Comparison of ENCODE assay signal across 8 cellular contexts in genomic region chr20:44582321-44583025, GRCh38. TPM values are rescaled to one million over a fixed set of nuclear protein-coding genes. Genes with fewer than 3 reads are reported as not detected.
A peak's percentile ranks its signal among the peaks of the same experiment; 100 is the strongest.
DNase-seq lines count a peak whose midpoint lies in the region; ATAC-seq, FAIRE-seq and TF ChIP-seq lines count a peak whose summit lies in the region.

TSS of gene PKIG (plus strand) at chr20:44582579. CDS start at chr20:44614557, 31,978 bp downstream.

- CTCF ChIA-PET in GM12878 (lab: Yijun Ruan, JAX), result interaction anchor here (0.9 to 2.3 kb wide), 13 partner anchors 9 to 198 kb away, joined by 3 to 16 read pairs (median 4); no protein-coding TSS in a partner anchor

- no peaks in the 10 kb centered on the region for H3K9me3 Mint-ChIP-seq in IgD-negative memory B cell

- TF ChIP-seq POLR2A in GM12878 (IDR thresholded peaks at IDR 0.05; ENCODE audit: low read depth, low read length) (no peak), testis (IDR thresholded peaks at IDR 0.05) (no peak)

- no peak for TF ChIP-seq CTCF in GM12878 (IDR thresholded peaks at IDR 0.05 in 2 of 3, conservative IDR thresholded peaks at IDR 0.05 in 1 of 3; ENCODE audit: control insufficient read depth in 2 of 3, extremely low read depth in 1 of 3, insufficient read depth in 1 of 3, low read depth in 3 of 3, low read length in 3 of 3)
- no peak for TF ChIP-seq CTCF in testis (IDR thresholded peaks at IDR 0.05)

- in situ Hi-C loops in GM12878 (cut with MboI), result no loop called here

- no peaks in the 10 kb centered on the region for H4K20me1 ChIP-seq in GM12878 (ENCODE audit: control insufficient read depth, insufficient read depth)

- H3K9ac ChIP-seq in GM12878 (ENCODE audit: control insufficient read depth, insufficient read depth, low read length), result peak within 1 kb of the TSS; percentile 58

- TF ChIP-seq EP300 in GM12878 (IDR thresholded peaks at IDR 0.05; ENCODE audit: borderline replicate concordance in 1 of 2, control insufficient read depth in 1 of 2, low read depth in 2 of 2, low read length in 2 of 2), result 0 out of 4 replicates have a peak, but pooled peaks of 1 of the 2 experiments have one; percentile 6

- BruUV-seq in GM12878 (replicated peaks; lab: Mats Ljungman, UMichigan), result TSS peak; percentile 64

- ATAC-seq in GM12878, result peak; percentile 8
- ATAC-seq in left colon, result no peak
- ATAC-seq in HG03439 (IDR thresholded peaks at IDR 0.05; ENCODE audit: unreplicated experiment), result no peak
- no peak for ATAC-seq in GM21515 (IDR thresholded peaks at IDR 0.05; ENCODE audit: unreplicated experiment)

- H3K9me3 ChIP-seq in GM12878 (replicated peaks; ENCODE audit: control insufficient read depth, insufficient read depth, low read length) (no peaks in the 10 kb centered on the region), testis (no peaks in the 10 kb centered on the region)

- SMC1A ChIA-PET in GM12878 (lab: Charles Lee; ENCODE audit: uncharacterized antibody, unreplicated experiment), result interaction anchor here (0.8 to 5.9 kb wide), 18 partner anchors 9 to 101 kb away, joined by 3 to 38 read pairs (median 6); partner anchors contain the start of gene SERINC3

- H2AFZ ChIP-seq in GM12878 (ENCODE audit: control insufficient read depth, low read depth, low read length), result peak within 1 kb of the TSS; percentile 63

- peak within 1 kb of the TSS; percentile 77 for H3K27ac ChIP-seq in GM12878 (ENCODE audit: control insufficient read depth, insufficient read depth)
- H3K27ac ChIP-seq in testis, result peak within 1 kb of the TSS; percentile 29 to 72

- H3K4me3 ChIP-seq in GM12878 (peak within 1 kb of the TSS; percentile 29), testis (peak within 1 kb of the TSS in 1 of 2 donors; percentile 0)

- no peaks in the 10 kb centered on the region for H3K27me3 Mint-ChIP-seq in IgD-negative memory B cell

- no peaks in the 10 kb centered on the region for H3K79me2 ChIP-seq in GM12878 (ENCODE audit: control insufficient read depth, insufficient read depth, low read length)

- POLR2A ChIA-PET in GM12878 (lab: Charles Lee), result interaction anchor here (0.7 to 5.6 kb wide), 9 partner anchors 12 to 96 kb away, joined by 3 to 39 read pairs (median 6); partner anchors contain the start of gene SERINC3

- H3K27ac Mint-ChIP-seq in IgD-negative memory B cell, result peak within 1 kb of the TSS; percentile 93 to 100 (median 98)

- 8% methylated on average over 6 of the region's 6 CpGs for WGBS in GM12878 (ENCODE audit: insufficient coverage, insufficient replicate concordance, low lambda C conversion rate, missing lambda C conversion rate)
- 33 to 45% methylated on average over 6 of the region's 6 CpGs for WGBS in testis, 2 donors

- H3K36me3 Mint-ChIP-seq in IgD-negative memory B cell, result no peaks in the 10 kb centered on the region

- H3K4me3 Mint-ChIP-seq in IgD-negative memory B cell, result peak within 1 kb of the TSS; percentile 87 to 96 (median 92)

- no peak for DNase-seq in GM12878 (ENCODE audit: low read depth, low spot score)
- DNase-seq in left colon, result no peak
- DNase-seq in testis, result no peak
- DNase-seq in NCI-H1092 treated with DMSO at 0.1 percent for 48 hours (lab: John Stamatoyannopoulos, UW), result no peak
- no peak for DNase-seq in NCI-H526 (lab: John Stamatoyannopoulos, UW)

- intact Hi-C loops in GM12878 (cut with micrococcal nuclease; ENCODE audit: unreplicated experiment) (loop anchor here (2.0 kb wide), 1 partner anchor 64 kb away; no protein-coding TSS in a partner anchor), left colon (cut with DNase I, micrococcal nuclease) (no loop called here), testis (cut with DNase I; ENCODE audit: low total_unique reads) (no loop called here)

- no peak for FAIRE-seq in GM12878 (lab: Jason Lieb, UNC)

- no peaks in the 10 kb centered on the region for H3K36me3 ChIP-seq in GM12878 (ENCODE audit: control insufficient read depth in 2 of 2, insufficient read depth in 2 of 2, low read length in 1 of 2)
- no peaks in the 10 kb centered on the region for H3K36me3 ChIP-seq in testis (ENCODE audit: low read depth, missing control alignments)

- H3K4me1 Mint-ChIP-seq in IgD-negative memory B cell, result peaks cover 54 to 64% (median 63%) of the 10 kb centered on the region in 3 donors

- H3K27me3 ChIP-seq in GM12878 (replicated peaks in 1 of 2; ENCODE audit: control insufficient read depth in 2 of 2, insufficient read depth in 2 of 2, low read length in 1 of 2) (no peaks in the 10 kb centered on the region), testis (no peaks in the 10 kb centered on the region)

- H3K4me1 ChIP-seq in GM12878 (ENCODE audit: control insufficient read depth, insufficient read depth, low read length), result peaks cover 80% of the 10 kb centered on the region
- H3K4me1 ChIP-seq in testis, result peaks cover 6% of the 10 kb centered on the region

- H3K4me2 ChIP-seq in GM12878 (ENCODE audit: control insufficient read depth, insufficient read depth), result peak within 1 kb of the TSS; percentile 66

- RAD21 ChIA-PET in GM12878 (lab: Charles Lee; ENCODE audit: unreplicated experiment), result interaction anchor here (1.6 to 2.6 kb wide), 9 partner anchors 9 to 101 kb away, joined by 5 to 26 read pairs (median 9); partner anchors contain the start of gene ADA

- no peak for TF ChIP-seq RAD21 in GM12878 (IDR thresholded peaks at IDR 0.05; ENCODE audit: insufficient read depth, low read depth, low read length)

TF ChIP-seq in GM12878, 131 proteins besides CTCF, POLR2A, EP300 and RAD21 (continues in another document):
- TF ChIP-seq IKZF2 (IDR thresholded peaks at IDR 0.05), result peak; percentile 81 to 86
- no peak for TF ChIP-seq PRDM15 (CRISPR knock-in tag; IDR thresholded peaks at IDR 0.05)
- no peak for TF ChIP-seq TBL1XR1 (IDR thresholded peaks at IDR 0.05; ENCODE audit: low read depth, low read length)
- no peak for TF ChIP-seq RBBP5 (conservative IDR thresholded peaks at IDR 0.05)
- no peak for TF ChIP-seq STAT1 (conservative IDR thresholded peaks at IDR 0.05)
- TF ChIP-seq EED (IDR thresholded peaks at IDR 0.05; ENCODE audit: low read depth), result peak; percentile 91

RNA-seq across cellular contexts. Expression of gene PKIG, which starts in this region (rescaled TPM):
- polyA plus RNA-seq in IgD-negative memory B cell, result 63.3 TPM
- total RNA-seq in GM12878 (2013; cell fraction: nucleolus; rRNA removed), result 7.9 and 8.9 TPM in 2 replicates
- total RNA-seq in GM12878 (2014; rRNA removed), result 77.0 and 78.5 TPM in 2 replicates
- 47.9 and 51.4 TPM in 2 replicates for total RNA-seq in GM12878 (2014; rRNA removed; fragmentation: Illumina TruSeq; extraction: Trizol)
- total RNA-seq in GM12878 (2021), result 56.2 and 58.4 TPM in 2 replicates
- polyA plus RNA-seq in GM12878 (2011; ENCODE audit: low read depth), result 7.8 TPM
- 16.4 and 17.8 TPM in 2 replicates for polyA plus RNA-seq in GM12878 (2011; rRNA removed)
- polyA plus RNA-seq in GM12878 (2011; cell fraction: cytosol; rRNA removed), result 27.8 and 30.7 TPM in 2 replicates
- polyA plus RNA-seq in GM12878 (2011; cell fraction: nucleus; rRNA removed), result 10.9 TPM in 2 replicates
- polyA plus RNA-seq in GM12878 (2012), result 17.2 and 19.4 TPM in 2 replicates
- 33.8 and 69.3 TPM in 2 replicates for polyA plus RNA-seq in GM12878 (2014; fragmentation: Illumina TruSeq; extraction: Trizol)
- polyA plus RNA-seq in GM12878 (2014; fragmentation: Nextera tagmentation; extraction: Ambion mirVana), result 10 to 100 TPM in 1 of 2 experiments, 1 to 10 TPM in 1; 5.7 to 17.5 TPM
- 74.2 and 82.3 TPM in 2 replicates for polyA plus RNA-seq in GM12878 (2014; rRNA removed)
- polyA plus RNA-seq in GM12878 (2016; fragmentation: Nextera tagmentation; extraction: Ambion mirVana), result 10 to 100 TPM; 26.3 to 28.0 TPM
- polyA minus RNA-seq in GM12878 (2011; rRNA and poly(A)+ RNA removed), result 5.6 and 9.3 TPM in 2 replicates
- 4.2 and 5.1 TPM in 2 replicates for polyA minus RNA-seq in GM12878 (2011; cell fraction: cytosol; rRNA and poly(A)+ RNA removed)
- polyA minus RNA-seq in GM12878 (2011; cell fraction: nucleus; rRNA and poly(A)+ RNA removed), result 1.5 and 3.6 TPM in 2 replicates
- total RNA-seq in left colon, result 10 to 100 TPM; 30.9 to 44.7 TPM
- total RNA-seq in testis, result 10 to 100 TPM; 66.6 to 70.4 TPM
- 180 TPM for polyA plus RNA-seq in testis (ENCODE audit: insufficient read depth, low read depth, low replicate concordance)
